Comparison of ENCODE assay signal across 9 cellular contexts in the genomic region with DNA sequence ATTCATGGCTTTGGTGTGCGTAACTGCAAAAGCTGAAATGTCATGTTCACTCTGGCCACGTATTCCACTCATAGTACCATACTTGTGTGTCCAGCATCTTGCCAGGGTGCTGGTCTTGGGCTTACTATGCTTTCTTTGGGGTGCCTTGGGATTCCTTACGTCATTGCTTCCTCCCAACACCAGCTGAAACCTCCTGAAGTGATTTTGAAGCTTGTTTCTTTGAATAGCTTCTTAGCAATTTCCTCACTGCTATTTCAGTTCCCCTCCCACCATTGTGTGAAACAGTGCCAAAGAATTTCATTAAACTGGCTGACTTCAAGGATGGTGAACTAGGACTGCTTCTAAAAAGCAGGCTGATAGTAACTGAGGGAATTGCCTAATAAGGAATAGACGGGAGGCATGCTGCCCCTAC. TPM values are rescaled to one million over a fixed set of nuclear protein-coding genes. Genes with fewer than 3 reads are reported as not detected.
A peak's percentile ranks its signal among the peaks of the same experiment; 100 is the strongest.
DNase-seq lines count a peak whose midpoint lies in the region; ATAC-seq and TF ChIP-seq lines count a peak whose summit lies in the region.
"Had no signal": no experiment of that assay in that cellular context is flagged by ENCODE, and none has a peak within 500 bp of the region (broad histone marks: within the 10 kb centered on the region; RNA-seq: fewer than 3 reads in every experiment).

No MANE protein-coding gene starts in this region.

- H3K27me3 ChIP-seq in hepatocyte, result no peaks in the 10 kb centered on the region

- peaks cover 5% of the 10 kb centered on the region for H3K9me3 Mint-ChIP-seq in activated T-helper 1 cell treated with anti-CD3 and anti-CD28 coated beads, Interleukin-12 subunit alpha, Interleukin-12 subunit beta, Interleukin-2, Interleukin-4 antibody, amounts not matched to agents 30 ng/mL and 10 ng/mL and 1 ng/mL, durations not matched to agents 14 hours and 24 hours and 36 hours

- H3K27me3 Mint-ChIP-seq in activated T-helper 1 cell treated with anti-CD3 and anti-CD28 coated beads, Interleukin-12 subunit alpha, Interleukin-12 subunit beta, Interleukin-2, Interleukin-4 antibody, amounts not matched to agents 30 ng/mL and 10 ng/mL and 1 ng/mL, durations not matched to agents 14 hours and 24 hours and 36 hours (ENCODE audit: insufficient read depth), result peaks cover under 1% of the 10 kb centered on the region

- no peaks in the 10 kb centered on the region for H3K9me3 ChIP-seq in hepatocyte (ENCODE audit: low read depth)

- no peak overlapping the region for H2AFZ ChIP-seq in hepatocyte

- H3K36me3 Mint-ChIP-seq in activated T-helper 1 cell treated with anti-CD3 and anti-CD28 coated beads, Interleukin-12 subunit alpha, Interleukin-12 subunit beta, Interleukin-2, Interleukin-4 antibody, amounts not matched to agents 30 ng/mL and 10 ng/mL and 1 ng/mL, durations not matched to agents 14 hours and 24 hours and 36 hours (ENCODE audit: low read depth), result peaks cover 23% of the 10 kb centered on the region

- H3K4me3 ChIP-seq in GM12865 (ENCODE audit: low read depth, low read length), result peak overlapping the region; percentile 16; the same call in 1 of the 2 replicates
- no peak overlapping the region for H3K4me3 ChIP-seq in hepatocyte
- no peak overlapping the region for H3K4me3 ChIP-seq in skeletal muscle cell (ENCODE audit: low read depth, low read length)

- no peaks in the 10 kb centered on the region for H3K9me2 ChIP-seq in hepatocyte (replicated peaks; ENCODE audit: insufficient read depth)

- H3K27ac ChIP-seq in hepatocyte, result peak overlapping the region; percentile 9

- H3K79me2 ChIP-seq in hepatocyte, result no peaks in the 10 kb centered on the region

- 82% methylated on average over 4 of the region's 4 CpGs for WGBS in hepatocyte (ENCODE audit: low lambda C conversion rate, missing lambda C conversion rate)

- no peaks in the 10 kb centered on the region for H4K20me1 ChIP-seq in hepatocyte (ENCODE audit: insufficient read depth, poor library complexity, severe bottlenecking)

- intact Hi-C loops in activated T-helper 1 cell treated with anti-CD3 and anti-CD28 coated beads, Interleukin-12 subunit alpha, Interleukin-12 subunit beta, Interleukin-2, Interleukin-4 antibody, amounts not matched to agents 30 ng/mL and 10 ng/mL and 1 ng/mL, durations not matched to agents 14 hours and 24 hours and 36 hours (cut with micrococcal nuclease), result loop anchor here (1.0 kb wide), 3 partner anchors 9 to 99 kb away; no protein-coding TSS in a partner anchor

- TF ChIP-seq CTCF in GM12865 (IDR thresholded peaks at IDR 0.05; ENCODE audit: insufficient read depth, low read depth, low read length, missing control alignments), result no peak
- no peak for TF ChIP-seq CTCF in hepatocyte (IDR thresholded peaks at IDR 0.05; ENCODE audit: poor library complexity)

- H3K4me1 ChIP-seq in hepatocyte (ENCODE audit: insufficient read depth), result no peaks in the 10 kb centered on the region

- no peak overlapping the region for H3K4me3 Mint-ChIP-seq in activated T-helper 1 cell treated with anti-CD3 and anti-CD28 coated beads, Interleukin-12 subunit alpha, Interleukin-12 subunit beta, Interleukin-2, Interleukin-4 antibody, amounts not matched to agents 30 ng/mL and 10 ng/mL and 1 ng/mL, durations not matched to agents 14 hours and 24 hours and 36 hours

- peak overlapping the region; percentile 95 for H3K27ac Mint-ChIP-seq in activated T-helper 1 cell treated with anti-CD3 and anti-CD28 coated beads, Interleukin-12 subunit alpha, Interleukin-12 subunit beta, Interleukin-2, Interleukin-4 antibody, amounts not matched to agents 30 ng/mL and 10 ng/mL and 1 ng/mL, durations not matched to agents 14 hours and 24 hours and 36 hours

- no peaks in the 10 kb centered on the region for H3K36me3 ChIP-seq in hepatocyte (replicated peaks; ENCODE audit: insufficient read depth, low read depth)

- ATAC-seq in GM18502 (IDR thresholded peaks at IDR 0.05; ENCODE audit: poor library complexity, unreplicated experiment) (no peak), GM18868 (IDR thresholded peaks at IDR 0.05; ENCODE audit: unreplicated experiment) (no peak)

- no peak overlapping the region for H3K4me2 ChIP-seq in hepatocyte

- H3K4me1 Mint-ChIP-seq in activated T-helper 1 cell treated with anti-CD3 and anti-CD28 coated beads, Interleukin-12 subunit alpha, Interleukin-12 subunit beta, Interleukin-2, Interleukin-4 antibody, amounts not matched to agents 30 ng/mL and 10 ng/mL and 1 ng/mL, durations not matched to agents 14 hours and 24 hours and 36 hours (ENCODE audit: low read depth), result peaks cover 88% of the 10 kb centered on the region

- peak; percentile 63 for DNase-seq in GM12865 (ENCODE audit: low read depth)
- DNase-seq in activated T-helper 1 cell treated with anti-CD3 and anti-CD28 coated beads, Interleukin-12 subunit alpha, Interleukin-12 subunit beta, Interleukin-2, Interleukin-4 antibody, amounts not matched to agents 30 ng/mL and 10 ng/mL and 1 ng/mL, durations not matched to agents 14 hours and 24 hours and 36 hours (ENCODE audit: low spot score), result no peak
- DNase-seq in hepatocyte (ENCODE audit: low spot score), result no peak
- peak; percentile 73 for DNase-seq in skeletal muscle cell (ENCODE audit: low read depth)
- DNase-seq in RKO (ENCODE audit: low spot score), result no peak
- DNase-seq in NCI-H69 (lab: John Stamatoyannopoulos, UW), result no peak
- DNase-seq: activated CD4-positive, alpha-beta T cell treated with anti-CD3 and anti-CD28 coated beads for 48 hours had no signal

RNA-seq across cellular contexts. Expression of a gene that starts 36.9 kb away (rescaled TPM):
- 25.8 and 26.3 TPM in 2 replicates for total RNA-seq in activated T-helper 1 cell treated with anti-CD3 and anti-CD28 coated beads, Interleukin-12 subunit alpha, Interleukin-12 subunit beta, Interleukin-2, Interleukin-4 antibody, amounts not matched to agents 30 ng/mL and 10 ng/mL and 1 ng/mL, durations not matched to agents 14 hours and 24 hours and 36 hours
- total RNA-seq in hepatocyte, result 6.2 and 8.9 TPM in 2 replicates
- polyA plus RNA-seq in hepatocyte, result 1.5 and 4.1 TPM in 2 replicates

Comparison
In these comparisons a context has a peak if more than half of its experiments do, and no peak if none do; other contexts are left out.
1. DNase-seq: peak in GM12865 (single experiment) and skeletal muscle cell (single experiment); none in activated T-helper 1 cell treated with anti-CD3 and anti-CD28 coated beads, Interleukin-12 subunit alpha, Interleukin-12 subunit beta, Interleukin-2, Interleukin-4 antibody, amounts not matched to agents 30 ng/mL and 10 ng/mL and 1 ng/mL, durations not matched to agents 14 hours and 24 hours and 36 hours (single experiment), hepatocyte (single experiment), RKO (single experiment) and NCI-H69 (single experiment).